In the genomic region with DNA sequence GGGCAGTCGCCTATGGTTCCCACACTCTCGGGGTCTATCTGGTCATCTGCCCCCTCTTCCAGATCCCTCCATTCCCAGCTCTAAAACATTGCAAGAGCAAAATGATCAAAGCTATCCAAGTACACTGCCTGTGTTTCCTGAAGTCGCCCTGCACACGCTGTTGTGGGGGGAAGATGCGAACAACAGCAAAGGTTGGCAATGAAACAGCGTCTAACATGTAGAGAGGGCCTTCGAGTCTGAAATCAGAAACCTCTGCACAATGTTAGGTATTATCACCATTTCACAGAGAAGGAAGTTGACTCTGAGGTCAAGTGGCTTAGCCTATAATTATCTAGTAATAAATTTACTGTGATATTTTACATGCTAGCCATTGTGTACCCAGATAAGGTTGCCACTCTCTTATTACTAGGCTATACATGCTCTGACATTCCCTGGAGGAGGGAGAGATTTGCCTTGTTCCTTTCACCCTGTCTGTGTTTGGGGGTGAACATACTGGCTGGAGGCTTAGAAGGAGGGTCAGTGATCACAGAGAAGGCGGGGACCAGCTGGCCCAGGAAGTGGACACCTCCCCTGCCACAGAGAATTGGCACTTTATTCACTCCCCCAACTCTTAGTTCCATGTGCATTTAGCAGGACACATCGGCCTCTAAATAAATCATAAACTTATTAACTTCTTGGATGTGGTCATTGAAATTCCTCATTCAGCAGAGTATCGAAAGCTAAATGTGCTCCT, we compare ENCODE assay signal across 17 cellular contexts. TPM values are rescaled to one million over a fixed set of nuclear protein-coding genes. Genes with fewer than 3 reads are reported as not detected.
DNase-seq lines count a peak whose midpoint lies in the region; ATAC-seq, FAIRE-seq and TF ChIP-seq lines count a peak whose summit lies in the region.
"Had no signal": no experiment of that assay in that cellular context is flagged by ENCODE, and none has a peak within 500 bp of the region (broad histone marks: within the 10 kb centered on the region; RNA-seq: fewer than 3 reads in every experiment).

No MANE protein-coding gene starts in this region.

- BruUV-seq in Panc1 (replicated peaks; lab: Mats Ljungman, UMichigan), result no TSS peak

- POLR2A ChIA-PET in A549 (lab: Yijun Ruan, JAX), result no interaction called here
- POLR2A ChIA-PET in Panc1 (lab: Charles Lee), result no interaction called here

- H3K36me3 Mint-ChIP-seq in activated naive CD4-positive, alpha-beta T cell treated with anti-CD3 and anti-CD28 coated beads, Interleukin-2, amount 50 U/mL, for 72 hours, result no peaks in the 10 kb centered on the region

- no peak for FAIRE-seq in A549 (lab: Jason Lieb, UNC)
- FAIRE-seq: GM19239, urothelium cell line had no signal

- no peak for TF ChIP-seq POLR2A in A549 (IDR thresholded peaks at IDR 0.05; ENCODE audit: low read length)
- TF ChIP-seq POLR2A in GM18505 (IDR thresholded peaks at IDR 0.05; ENCODE audit: borderline replicate concordance, extremely low read depth, insufficient read depth, insufficient read length), result no peak

- no peaks in the 10 kb centered on the region for H3K9me3 Mint-ChIP-seq in activated naive CD4-positive, alpha-beta T cell treated with anti-CD3 and anti-CD28 coated beads, Interleukin-2, amount 50 U/mL, for 72 hours
- H3K9me3 Mint-ChIP-seq: activated CD4-positive, alpha-beta T cell treated with anti-CD3 and anti-CD28 coated beads, Interleukin-2, amount 10 ng/mL, durations not matched to agents 7 days and 5 days; activated T-helper 17 cell treated with anti-CD3 and anti-CD28 coated beads, Interleukin-2, amount 50 U/mL, for 72 hours; effector memory CD8-positive, alpha-beta T cell had no signal

- no peak overlapping the region for H3K27ac Mint-ChIP-seq in activated naive CD4-positive, alpha-beta T cell treated with anti-CD3 and anti-CD28 coated beads, Interleukin-2, amount 50 U/mL, for 72 hours
- H3K27ac Mint-ChIP-seq: activated CD4-positive, alpha-beta T cell treated with anti-CD3 and anti-CD28 coated beads, Interleukin-2, amount 10 ng/mL, durations not matched to agents 7 days and 5 days; activated T-helper 17 cell treated with anti-CD3 and anti-CD28 coated beads, Interleukin-2, amount 50 U/mL, for 72 hours; effector memory CD8-positive, alpha-beta T cell had no signal

- TF ChIP-seq CTCF in A549 (IDR thresholded peaks at IDR 0.05), result no peak
- TF ChIP-seq CTCF in Panc1 (IDR thresholded peaks at IDR 0.05), result no peak

- H3K4me1 ChIP-seq in A549 (peaks cover 75% of the 10 kb centered on the region), Panc1 (ENCODE audit: control insufficient read depth, insufficient read depth, low read length) (peaks cover 50% of the 10 kb centered on the region)

- WGBS in A549 (ENCODE audit: missing lambda C conversion rate), result 46% methylated on average over 10 of the region's 10 CpGs

- H3K4me3 ChIP-seq in A549, result no peak overlapping the region
- H3K4me3 ChIP-seq in Panc1 (ENCODE audit: low read depth in 2 of 2, low read length in 2 of 2), result peak overlapping the region in 1 of 2 experiments; percentile 26; a peak in 3 of 4 replicates
- H3K4me3 ChIP-seq: GM23248 had no signal

- TF ChIP-seq EP300 in A549 (IDR thresholded peaks at IDR 0.05), result no peak

- CTCF ChIA-PET in A549 (lab: Yijun Ruan, JAX), result no interaction called here
- CTCF ChIA-PET in Panc1 (lab: Charles Lee), result no interaction called here

- H3K4me2 ChIP-seq in A549, result peak overlapping the region; percentile 75

- H3K9me3 ChIP-seq in A549 (no peaks in the 10 kb centered on the region), Panc1 (ENCODE audit: control insufficient read depth, insufficient read depth, low read depth, low read length) (no peaks in the 10 kb centered on the region)
- H3K9me3 ChIP-seq: neutrophil had no signal

- in situ Hi-C loops in Panc1 (cut with HindIII; ENCODE audit: low pct_unique_long_range_greater_than_20kb, low sequenced_read_pairs), result no loop called here

- ATAC-seq in A549 (peak; percentile 34 to 74; a peak in 3 of 6 replicates), Panc1 (peak; percentile 66), GM18873 (IDR thresholded peaks at IDR 0.05; ENCODE audit: low FRiP score, unreplicated experiment) (no peak), GM18505 (IDR thresholded peaks at IDR 0.05; ENCODE audit: unreplicated experiment) (no peak), HG02885 (IDR thresholded peaks at IDR 0.05; ENCODE audit: poor library complexity, unreplicated experiment) (no peak)
- ATAC-seq in activated naive CD4-positive, alpha-beta T cell treated with anti-CD3 and anti-CD28 coated beads, Interleukin-2, amount 50 U/mL, for 72 hours, result no peak
- ATAC-seq: activated T-helper 17 cell treated with anti-CD3 and anti-CD28 coated beads, Interleukin-2, amount 50 U/mL, for 72 hours; effector memory CD8-positive, alpha-beta T cell had no signal

- H3K27ac ChIP-seq in A549 (peak overlapping the region; percentile 55 to 80), Panc1 (ENCODE audit: low read length) (peak overlapping the region; percentile 64)
- H3K27ac ChIP-seq: GM23248, neutrophil had no signal

- H3K36me3 ChIP-seq in Panc1 (ENCODE audit: control insufficient read depth, insufficient read depth, low read length), result no peaks in the 10 kb centered on the region
- H3K36me3 ChIP-seq: neutrophil had no signal

- intact Hi-C loops in Panc1 (cut with micrococcal nuclease; ENCODE audit: unreplicated experiment), result no loop called here

- DNase-seq in A549 (ENCODE audit: low read depth in 1 of 2, low spot score in 1 of 2) (no peak), NCI-H1105 (lab: John Stamatoyannopoulos, UW) (peak; percentile 89), Panc1 (ENCODE audit: low read depth, low spot score) (no peak), left kidney (ENCODE audit: low read depth, low spot score) (peak; percentile 83)
- DNase-seq in activated naive CD4-positive, alpha-beta T cell treated with anti-CD3 and anti-CD28 coated beads, Interleukin-2, amount 50 U/mL, for 72 hours (ENCODE audit: low spot score in 2 of 2), result no peak
- DNase-seq: activated CD4-positive, alpha-beta T cell treated with anti-CD3 and anti-CD28 coated beads, Interleukin-2, amount 10 ng/mL, durations not matched to agents 7 days and 5 days; effector memory CD8-positive, alpha-beta T cell; foreskin melanocyte; GM23248; stimulated activated CD4-positive, alpha-beta T cell treated with anti-CD3 and anti-CD28 coated beads, Interleukin-15, amount 100 ng/mL, for 24 hours had no signal

- no peaks in the 10 kb centered on the region for H3K27me3 ChIP-seq in Panc1 (ENCODE audit: control insufficient read depth, insufficient read depth, low read length)

- TF ChIP-seq RAD21 in A549 (conservative IDR thresholded peaks at IDR 0.05 in 1 of 2, IDR thresholded peaks at IDR 0.05 in 1 of 2), result no peak

TF ChIP-seq in A549, 52 proteins besides CTCF, POLR2A, EP300 and RAD21 (continues in another document):
- TF ChIP-seq HMGXB4 (CRISPR knock-in tag; IDR thresholded peaks at IDR 0.05; ENCODE audit: borderline replicate concordance) (no peak), CHD4 (IDR thresholded peaks at IDR 0.05; ENCODE audit: borderline replicate concordance) (no peak), PHF8 (IDR thresholded peaks at IDR 0.05; ENCODE audit: borderline replicate concordance, low read depth) (no peak), ATOH8 (CRISPR knock-in tag; IDR thresholded peaks at IDR 0.05; ENCODE audit: low read depth) (no peak), POLR2AphosphoS2 (conservative IDR thresholded peaks at IDR 0.05; ENCODE audit: low read length) (no peak), CBX8 (IDR thresholded peaks at IDR 0.05) (no peak), JUN (IDR thresholded peaks at IDR 0.05) (no peak)
- TF ChIP-seq, protein P1, sequence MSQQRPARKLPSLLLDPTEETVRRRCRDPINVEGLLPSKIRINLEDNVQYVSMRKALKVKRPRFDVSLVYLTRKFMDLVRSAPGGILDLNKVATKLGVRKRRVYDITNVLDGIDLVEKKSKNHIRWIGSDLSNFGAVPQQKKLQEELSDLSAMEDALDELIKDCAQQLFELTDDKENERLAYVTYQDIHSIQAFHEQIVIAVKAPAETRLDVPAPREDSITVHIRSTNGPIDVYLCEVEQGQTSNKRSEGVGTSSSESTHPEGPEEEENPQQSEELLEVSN (IDR thresholded peaks at IDR 0.05; ENCODE audit: borderline replicate concordance, low read depth), result no peak

RNA-seq across cellular contexts. Expression of gene KCTD1, which starts 36.8 kb away (rescaled TPM):
- polyA plus RNA-seq in A549 (2011; rRNA removed), result 21.1 and 26.1 TPM in 2 replicates
- 29.8 and 35.5 TPM in 2 replicates for polyA plus RNA-seq in A549 (2012; cell fraction: cytosol; rRNA removed)
- polyA plus RNA-seq in A549 (2012; cell fraction: nucleus; rRNA removed), result 20.9 and 33.2 TPM in 2 replicates
- polyA plus RNA-seq in A549 (2017; fragmentation: RNase III; extraction: RNeasy Plus Mini Kit Qiagen cat#74134 plus additional on column Dnase treatment), result 32.1 to 37.3 TPM (median 35.4 TPM) in 3 replicates
- 33.6 and 34.5 TPM in 2 replicates for polyA minus RNA-seq in A549 (2011; rRNA and poly(A)+ RNA removed)
- total RNA-seq in Panc1 (2021; ENCODE audit: unreplicated experiment), result 34.4 TPM
- polyA plus RNA-seq in Panc1 (2012; ENCODE audit: insufficient read length), result 32.9 TPM
- 1 to 10 TPM; 1.4 to 4.5 TPM for total RNA-seq in activated naive CD4-positive, alpha-beta T cell treated with anti-CD3 and anti-CD28 coated beads, Interleukin-2, amount 50 U/mL, for 72 hours

Comparison
In these comparisons a context has a peak if more than half of its experiments do, and no peak if none do; other contexts are left out.
1. ATAC-seq: peak in A549 (2 of 2) and Panc1 (single experiment); none in GM18873 (single experiment), activated naive CD4-positive, alpha-beta T cell treated with anti-CD3 and anti-CD28 coated beads, Interleukin-2, amount 50 U/mL, for 72 hours (0 of 2), GM18505 (single experiment) and HG02885 (single experiment).
2. DNase-seq: peak in NCI-H1105 (single experiment) and left kidney (single experiment); none in A549 (0 of 2), Panc1 (single experiment) and activated naive CD4-positive, alpha-beta T cell treated with anti-CD3 and anti-CD28 coated beads, Interleukin-2, amount 50 U/mL, for 72 hours (0 of 2).